ENCODE assay signal across 1 cellular context in the genomic region with DNA sequence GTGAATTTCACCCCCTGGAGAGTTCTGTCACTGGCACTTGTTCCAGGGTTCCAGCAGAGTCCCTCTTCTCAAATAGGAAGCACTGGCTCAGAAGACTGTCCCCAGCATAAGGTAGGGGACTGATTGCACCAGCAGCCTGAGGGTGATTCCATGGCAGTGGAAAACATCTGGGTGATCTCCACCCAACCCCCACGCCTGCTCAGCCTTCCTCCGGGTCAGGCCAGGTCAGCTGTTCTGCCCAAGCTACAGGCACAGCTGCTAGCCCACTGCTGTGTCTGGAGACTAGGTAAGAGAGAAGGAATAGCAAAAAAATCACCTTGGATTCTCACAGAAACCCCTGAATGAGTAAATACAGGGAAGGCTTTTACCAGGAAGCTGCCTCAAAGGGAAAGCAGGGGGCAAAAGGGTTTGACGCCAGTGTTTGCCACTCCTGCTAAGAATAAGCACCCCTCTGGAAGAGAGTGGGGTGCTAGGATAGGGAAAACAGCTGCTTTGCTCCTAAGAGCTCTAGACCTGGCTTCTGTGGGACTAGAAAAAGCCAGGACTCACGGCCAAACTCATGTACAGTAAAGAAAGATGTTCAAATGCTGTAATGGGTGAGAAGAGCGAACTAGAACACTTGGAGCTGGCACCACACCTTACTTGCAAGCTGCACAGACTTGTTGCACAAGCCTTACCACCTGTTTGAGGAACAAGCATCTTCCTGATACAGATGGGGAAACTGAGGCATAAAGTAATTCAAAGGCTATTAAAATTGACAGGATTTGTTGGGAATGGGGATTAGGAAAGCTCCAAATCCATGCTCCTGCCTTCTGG.
TF ChIP-seq lines count a peak whose summit lies in the region.

No MANE protein-coding gene starts in this region.

TF ChIP-seq in HEK293, 187 proteins besides CTCF, POLR2A, EP300 and RAD21 (continued from another document):
- TF ChIP-seq SCRT1 (tag by site-specific recombination; IDR thresholded peaks at IDR 0.05; ENCODE audit: borderline replicate concordance) = peak; percentile 84
